1 cellular context compared by ENCODE assay signal in the genomic region with DNA sequence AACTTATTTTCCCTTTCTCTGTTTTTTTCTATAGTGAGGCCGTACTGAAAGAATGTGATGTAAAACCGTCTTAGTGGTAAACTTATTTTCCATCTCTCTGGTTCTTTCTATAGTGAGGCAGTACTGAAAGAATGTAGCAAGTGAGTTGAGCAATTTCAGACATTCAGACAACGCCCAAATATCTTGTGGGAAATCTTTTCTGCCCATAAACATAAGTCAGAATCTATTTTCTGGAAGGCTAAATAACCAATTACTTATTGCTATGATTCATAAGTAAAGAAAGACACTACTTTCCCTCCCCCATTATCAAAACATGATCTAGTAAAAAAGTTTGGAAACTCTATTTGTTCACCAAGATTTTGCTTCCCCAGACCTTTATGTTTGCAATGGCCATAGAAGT.
TF ChIP-seq lines count a peak whose summit lies in the region.

No MANE protein-coding gene starts in this region.

TF ChIP-seq in SK-N-SH, 30 proteins besides CTCF, POLR2A, EP300 and RAD21 (continued from another document):
- TF ChIP-seq FOSL2 (IDR thresholded peaks at IDR 0.05; ENCODE audit: borderline replicate concordance, low read depth) (peak; percentile 62), FOXM1 (IDR thresholded peaks at IDR 0.05; ENCODE audit: low read depth) (no peak), ELF1 (IDR thresholded peaks at IDR 0.05) (no peak), SMC3 (IDR thresholded peaks at IDR 0.05; ENCODE audit: low read depth, low read length) (no peak), CHD2 (IDR thresholded peaks at IDR 0.05; ENCODE audit: low read length, partially characterized antibody) (no peak), POLR2AphosphoS5 (IDR thresholded peaks at IDR 0.05; ENCODE audit: low read depth, low read length) (peak; percentile 37; the same call in 1 of the 2 replicates), TCF12 (IDR thresholded peaks at IDR 0.05) (peak; percentile 47; the same call in 1 of the 2 replicates), TEAD4 (IDR thresholded peaks at IDR 0.05; ENCODE audit: borderline replicate concordance, insufficient read depth) (peak; percentile 68), GABPA (IDR thresholded peaks at IDR 0.05; ENCODE audit: low read depth) (no peak), RXRA (IDR thresholded peaks at IDR 0.05; ENCODE audit: borderline replicate concordance, low read depth) (no peak)
- TF ChIP-seq, protein P1, sequence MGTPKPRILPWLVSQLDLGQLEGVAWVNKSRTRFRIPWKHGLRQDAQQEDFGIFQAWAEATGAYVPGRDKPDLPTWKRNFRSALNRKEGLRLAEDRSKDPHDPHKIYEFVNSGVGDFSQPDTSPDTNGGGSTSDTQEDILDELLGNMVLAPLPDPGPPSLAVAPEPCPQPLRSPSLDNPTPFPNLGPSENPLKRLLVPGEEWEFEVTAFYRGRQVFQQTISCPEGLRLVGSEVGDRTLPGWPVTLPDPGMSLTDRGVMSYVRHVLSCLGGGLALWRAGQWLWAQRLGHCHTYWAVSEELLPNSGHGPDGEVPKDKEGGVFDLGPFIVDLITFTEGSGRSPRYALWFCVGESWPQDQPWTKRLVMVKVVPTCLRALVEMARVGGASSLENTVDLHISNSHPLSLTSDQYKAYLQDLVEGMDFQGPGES (IDR thresholded peaks at IDR 0.05; ENCODE audit: low read depth, low read length) = no peak
- TF ChIP-seq, protein P2, sequence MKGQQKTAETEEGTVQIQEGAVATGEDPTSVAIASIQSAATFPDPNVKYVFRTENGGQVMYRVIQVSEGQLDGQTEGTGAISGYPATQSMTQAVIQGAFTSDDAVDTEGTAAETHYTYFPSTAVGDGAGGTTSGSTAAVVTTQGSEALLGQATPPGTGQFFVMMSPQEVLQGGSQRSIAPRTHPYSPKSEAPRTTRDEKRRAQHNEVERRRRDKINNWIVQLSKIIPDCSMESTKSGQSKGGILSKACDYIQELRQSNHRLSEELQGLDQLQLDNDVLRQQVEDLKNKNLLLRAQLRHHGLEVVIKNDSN (IDR thresholded peaks at IDR 0.05; ENCODE audit: borderline replicate concordance, low read depth) = no peak
- TF ChIP-seq, protein P3, sequence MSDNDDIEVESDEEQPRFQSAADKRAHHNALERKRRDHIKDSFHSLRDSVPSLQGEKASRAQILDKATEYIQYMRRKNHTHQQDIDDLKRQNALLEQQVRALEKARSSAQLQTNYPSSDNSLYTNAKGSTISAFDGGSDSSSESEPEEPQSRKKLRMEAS (IDR thresholded peaks at IDR 0.05; ENCODE audit: low read depth) = no peak
- TF ChIP-seq, protein P4, sequence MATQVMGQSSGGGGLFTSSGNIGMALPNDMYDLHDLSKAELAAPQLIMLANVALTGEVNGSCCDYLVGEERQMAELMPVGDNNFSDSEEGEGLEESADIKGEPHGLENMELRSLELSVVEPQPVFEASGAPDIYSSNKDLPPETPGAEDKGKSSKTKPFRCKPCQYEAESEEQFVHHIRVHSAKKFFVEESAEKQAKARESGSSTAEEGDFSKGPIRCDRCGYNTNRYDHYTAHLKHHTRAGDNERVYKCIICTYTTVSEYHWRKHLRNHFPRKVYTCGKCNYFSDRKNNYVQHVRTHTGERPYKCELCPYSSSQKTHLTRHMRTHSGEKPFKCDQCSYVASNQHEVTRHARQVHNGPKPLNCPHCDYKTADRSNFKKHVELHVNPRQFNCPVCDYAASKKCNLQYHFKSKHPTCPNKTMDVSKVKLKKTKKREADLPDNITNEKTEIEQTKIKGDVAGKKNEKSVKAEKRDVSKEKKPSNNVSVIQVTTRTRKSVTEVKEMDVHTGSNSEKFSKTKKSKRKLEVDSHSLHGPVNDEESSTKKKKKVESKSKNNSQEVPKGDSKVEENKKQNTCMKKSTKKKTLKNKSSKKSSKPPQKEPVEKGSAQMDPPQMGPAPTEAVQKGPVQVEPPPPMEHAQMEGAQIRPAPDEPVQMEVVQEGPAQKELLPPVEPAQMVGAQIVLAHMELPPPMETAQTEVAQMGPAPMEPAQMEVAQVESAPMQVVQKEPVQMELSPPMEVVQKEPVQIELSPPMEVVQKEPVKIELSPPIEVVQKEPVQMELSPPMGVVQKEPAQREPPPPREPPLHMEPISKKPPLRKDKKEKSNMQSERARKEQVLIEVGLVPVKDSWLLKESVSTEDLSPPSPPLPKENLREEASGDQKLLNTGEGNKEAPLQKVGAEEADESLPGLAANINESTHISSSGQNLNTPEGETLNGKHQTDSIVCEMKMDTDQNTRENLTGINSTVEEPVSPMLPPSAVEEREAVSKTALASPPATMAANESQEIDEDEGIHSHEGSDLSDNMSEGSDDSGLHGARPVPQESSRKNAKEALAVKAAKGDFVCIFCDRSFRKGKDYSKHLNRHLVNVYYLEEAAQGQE (IDR thresholded peaks at IDR 0.05; ENCODE audit: low read depth, low read length) = no peak
